ENCODE assay signal across 1 cellular context in genomic region chr1:98677288-98677687, GRCh38.
TF ChIP-seq lines count a peak whose summit lies in the region.

No MANE protein-coding gene starts in this region.

TF ChIP-seq in WTC11, 78 proteins besides CTCF, POLR2A, EP300 and RAD21 (continued from another document):
- TF ChIP-seq ARID4B (CRISPR knock-in tag; IDR thresholded peaks at IDR 0.05; ENCODE audit: borderline replicate concordance) = no peak
- TF ChIP-seq CREB1 (CRISPR knock-in tag; IDR thresholded peaks at IDR 0.05) = no peak
- no peak for TF ChIP-seq ZNF396 (CRISPR knock-in tag; IDR thresholded peaks at IDR 0.05; ENCODE audit: borderline replicate concordance)
